In genomic region chr1:54564312-54565112, GRCh38 we compare ENCODE assay signal across 13 cellular contexts. TPM values are rescaled to one million over a fixed set of nuclear protein-coding genes. Genes with fewer than 3 reads are reported as not detected.
DNase-seq lines count a peak whose midpoint lies in the region; ATAC-seq, FAIRE-seq and TF ChIP-seq lines count a peak whose summit lies in the region.
"Had no signal": no experiment of that assay in that cellular context is flagged by ENCODE, and none has a peak within 500 bp of the region (broad histone marks: within the 10 kb centered on the region; RNA-seq: fewer than 3 reads in every experiment).

No MANE protein-coding gene starts in this region.

- DNase-seq in activated T-cell treated with anti-CD3 and anti-CD28 coated beads, Interleukin-2, amount 50 U/mL, for 24 hours, result peak; percentile 13
- no peak for DNase-seq in activated T-cell treated with anti-CD3 and anti-CD28 coated beads for 4 hours
- DNase-seq in Peyer's patch, result peak in 2 of 3 donors; percentile 94 to 96
- DNase-seq in kidney, result peak; percentile 90
- DNase-seq in type B pancreatic cell (ENCODE audit: extremely low spot score, unreplicated experiment), result no peak
- no peak for DNase-seq in NOMO-1 (lab: John Stamatoyannopoulos, UW; ENCODE audit: unreplicated experiment in 2 of 2)
- DNase-seq: anterior cingulate cortex, kidney glomerular epithelial cell, NCI-H524 had no signal

- no peaks in the 10 kb centered on the region for H3K9me3 Mint-ChIP-seq in activated T-cell treated with anti-CD3 and anti-CD28 coated beads, Interleukin-2, amount 50 U/mL, for 24 hours
- no peaks in the 10 kb centered on the region for H3K9me3 Mint-ChIP-seq in type B pancreatic cell

- peaks cover 4% of the 10 kb centered on the region for H3K4me1 Mint-ChIP-seq in activated T-cell treated with anti-CD3 and anti-CD28 coated beads, Interleukin-2, amount 50 U/mL, for 24 hours (ENCODE audit: low read depth)
- peaks cover 18% of the 10 kb centered on the region for H3K4me1 Mint-ChIP-seq in type B pancreatic cell (ENCODE audit: unreplicated experiment)

- H3K9me3 ChIP-seq in Peyer's patch (no peaks in the 10 kb centered on the region), kidney (ENCODE audit: control insufficient read depth in 1 of 2, low read length in 2 of 2) (no peaks in the 10 kb centered on the region)
- H3K9me3 ChIP-seq: A549 had no signal

- H3K27ac ChIP-seq in Peyer's patch (peak overlapping the region in 3 of 4 donors; percentile 84 to 97 (median 91)), kidney (ENCODE audit: low read depth in 2 of 2, low read length in 2 of 2) (peak overlapping the region in 1 of 2 donors; percentile 32)
- H3K27ac ChIP-seq: A549 had no signal

- peak; percentile 92 for TF ChIP-seq POLR2A in Peyer's patch (IDR thresholded peaks at IDR 0.05)

- H3K4me1 ChIP-seq in Peyer's patch, result peaks cover 0 to 25% (median 0%) of the 10 kb centered on the region in 4 donors
- peaks cover 3 to 8% of the 10 kb centered on the region in 2 donors for H3K4me1 ChIP-seq in kidney (ENCODE audit: control insufficient read depth in 1 of 2, insufficient read depth in 1 of 2, low read depth in 1 of 2, low read length in 2 of 2)
- H3K4me1 ChIP-seq: A549 had no signal

- H3K4me3 ChIP-seq in Peyer's patch (peak overlapping the region in 3 of 4 donors; percentile 22 to 59 (median 51)), kidney (ENCODE audit: low read length in 2 of 2) (peak overlapping the region in 1 of 2 donors; percentile 3)
- H3K4me3 ChIP-seq: A549 had no signal

- no peak overlapping the region for H3K4me3 Mint-ChIP-seq in activated T-cell treated with anti-CD3 and anti-CD28 coated beads, Interleukin-2, amount 50 U/mL, for 24 hours
- peak overlapping the region; percentile 73 for H3K4me3 Mint-ChIP-seq in type B pancreatic cell

- H3K36me3 Mint-ChIP-seq in activated T-cell treated with anti-CD3 and anti-CD28 coated beads, Interleukin-2, amount 50 U/mL, for 24 hours (ENCODE audit: low read depth), result no peaks in the 10 kb centered on the region
- no peaks in the 10 kb centered on the region for H3K36me3 Mint-ChIP-seq in type B pancreatic cell

- H3K27me3 ChIP-seq in Peyer's patch, result no peaks in the 10 kb centered on the region

- no peak for ATAC-seq in GM18502 (IDR thresholded peaks at IDR 0.05; ENCODE audit: poor library complexity, unreplicated experiment)
- no peak for ATAC-seq in GM21447 (IDR thresholded peaks at IDR 0.05; ENCODE audit: unreplicated experiment)
- ATAC-seq: A549 had no signal

- H3K27me3 Mint-ChIP-seq in activated T-cell treated with anti-CD3 and anti-CD28 coated beads, Interleukin-2, amount 50 U/mL, for 24 hours, result no peaks in the 10 kb centered on the region
- no peaks in the 10 kb centered on the region for H3K27me3 Mint-ChIP-seq in type B pancreatic cell

- no peak for FAIRE-seq in kidney (lab: Jason Lieb, UNC)
- FAIRE-seq: A549 had no signal

- intact Hi-C loops in kidney (cut with DNase I), result no loop called here

- no peak overlapping the region for H3K27ac Mint-ChIP-seq in activated T-cell treated with anti-CD3 and anti-CD28 coated beads, Interleukin-2, amount 50 U/mL, for 24 hours
- peak overlapping the region; percentile 83 for H3K27ac Mint-ChIP-seq in type B pancreatic cell

- H3K36me3 ChIP-seq in Peyer's patch (no peaks in the 10 kb centered on the region), kidney (ENCODE audit: control insufficient read depth in 1 of 2, insufficient read depth in 2 of 2, low read length in 2 of 2) (no peaks in the 10 kb centered on the region)

- H3K9ac ChIP-seq in kidney (ENCODE audit: low read length in 2 of 2), result no peak overlapping the region

- TF ChIP-seq CTCF in Peyer's patch (IDR thresholded peaks at IDR 0.05) (no peak), kidney (IDR thresholded peaks at IDR 0.05; ENCODE audit: borderline replicate concordance, extremely low read depth, insufficient read depth) (no peak), type B pancreatic cell (conservative IDR thresholded peaks at IDR 0.05) (no peak)

RNA-seq across cellular contexts. Expression of gene ACOT11, which starts 16.5 kb away (rescaled TPM):
- total RNA-seq in Peyer's patch (100 to 1,000 TPM in 2 of 4 donors, 10 to 100 TPM in 2; 41.3 to 200 (median 119) TPM), kidney (24.6 TPM), type B pancreatic cell (ENCODE audit: low replicate concordance) (5.2 and 11.6 TPM in 2 replicates)
- 31.1 TPM for polyA plus RNA-seq in kidney (ENCODE audit: insufficient read depth, low read depth, low replicate concordance)

RNA-seq across cellular contexts. Expression of gene FAM151A, which starts 58.8 kb away (rescaled TPM):
- 1,000 to 10,000 TPM in 1 of 4 donors, 100 to 1,000 TPM in 1, 10 to 100 TPM in 2; 15.7 to 1,128 (median 174) TPM for total RNA-seq in Peyer's patch
- not detected for total RNA-seq in kidney
- polyA plus RNA-seq in kidney (ENCODE audit: insufficient read depth, low read depth, low replicate concordance), result 237 TPM
- 0.39 and 5.8 TPM in 2 replicates for total RNA-seq in type B pancreatic cell (ENCODE audit: low replicate concordance)
- total RNA-seq: T-helper 1 cell treated with Interleukin-12 subunit alpha and Interleukin-12 subunit beta and Interleukin-4 antibody, amounts not matched to agents 30 ng/mL and 1 ng/mL, for 36 hours had no signal
- polyA plus RNA-seq: A549 had no signal

Comparison
In these comparisons a context has a peak if more than half of its experiments do, and no peak if none do; other contexts are left out.
1. DNase-seq: peak in activated T-cell treated with anti-CD3 and anti-CD28 coated beads, Interleukin-2, amount 50 U/mL, for 24 hours (single experiment), Peyer's patch (2 of 3) and kidney (single experiment); none in activated T-cell treated with anti-CD3 and anti-CD28 coated beads for 4 hours (single experiment), type B pancreatic cell (single experiment) and NOMO-1 (0 of 2).